1 cellular context compared by ENCODE assay signal in the genomic region with DNA sequence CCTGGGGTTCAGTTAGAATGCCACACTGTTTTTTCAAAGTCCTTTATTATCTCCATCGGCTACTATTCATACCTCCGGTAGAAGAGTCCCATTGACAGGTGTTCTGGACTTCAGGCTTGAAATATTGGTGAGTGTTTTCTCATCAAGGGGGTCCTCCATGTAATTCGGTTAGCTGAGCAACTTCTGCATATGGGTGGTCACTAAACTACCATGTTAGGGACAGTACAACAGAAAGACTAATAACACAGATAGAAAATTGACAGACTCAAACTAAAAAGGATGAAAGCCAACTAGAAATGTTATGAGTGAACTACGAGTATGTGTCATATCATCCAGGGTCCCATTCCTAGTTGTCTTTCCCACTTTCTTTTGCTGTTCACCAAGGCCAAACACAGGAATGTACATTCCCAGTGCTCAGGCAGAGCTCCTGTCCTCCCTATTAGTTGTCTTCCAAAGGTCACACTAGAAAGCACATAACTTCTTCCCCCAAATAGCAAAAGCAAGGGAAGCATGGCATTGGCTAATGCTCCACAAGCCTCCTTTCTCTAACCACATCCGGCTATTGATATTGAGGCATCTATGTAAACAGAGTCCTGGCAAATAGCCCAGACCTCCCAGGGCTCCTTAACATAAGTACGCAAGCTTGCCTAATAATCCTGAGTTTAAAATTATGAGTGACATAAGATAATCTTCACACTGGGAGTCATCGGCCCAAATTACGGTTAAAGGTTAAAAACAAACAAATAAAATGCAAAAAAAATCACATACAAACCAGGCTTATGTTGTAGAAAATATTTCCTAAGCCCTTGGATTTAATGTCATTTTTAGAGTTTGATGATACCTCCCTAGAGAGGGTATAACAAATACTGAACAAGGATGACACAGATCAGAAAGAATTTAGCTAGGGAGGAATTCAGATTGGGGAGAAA.
A peak's percentile ranks its signal among the peaks of the same experiment; 100 is the strongest.
TF ChIP-seq lines count a peak whose summit lies in the region.

No MANE protein-coding gene starts in this region.

TF ChIP-seq in HepG2, 621 proteins besides CTCF, POLR2A, EP300 and RAD21 (continued from another document and continues in another):
- TF ChIP-seq, protein P1, sequence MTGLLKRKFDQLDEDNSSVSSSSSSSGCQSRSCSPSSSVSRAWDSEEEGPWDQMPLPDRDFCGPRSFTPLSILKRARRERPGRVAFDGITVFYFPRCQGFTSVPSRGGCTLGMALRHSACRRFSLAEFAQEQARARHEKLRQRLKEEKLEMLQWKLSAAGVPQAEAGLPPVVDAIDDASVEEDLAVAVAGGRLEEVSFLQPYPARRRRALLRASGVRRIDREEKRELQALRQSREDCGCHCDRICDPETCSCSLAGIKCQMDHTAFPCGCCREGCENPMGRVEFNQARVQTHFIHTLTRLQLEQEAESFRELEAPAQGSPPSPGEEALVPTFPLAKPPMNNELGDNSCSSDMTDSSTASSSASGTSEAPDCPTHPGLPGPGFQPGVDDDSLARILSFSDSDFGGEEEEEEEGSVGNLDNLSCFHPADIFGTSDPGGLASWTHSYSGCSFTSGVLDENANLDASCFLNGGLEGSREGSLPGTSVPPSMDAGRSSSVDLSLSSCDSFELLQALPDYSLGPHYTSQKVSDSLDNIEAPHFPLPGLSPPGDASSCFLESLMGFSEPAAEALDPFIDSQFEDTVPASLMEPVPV (CRISPR knock-in tag; IDR thresholded peaks at IDR 0.05): peak; percentile 54; the same call in 1 of the 2 replicates
- TF ChIP-seq NFE2 (CRISPR knock-in tag; IDR thresholded peaks at IDR 0.05) (no peak), RXRA (CRISPR knock-in tag; IDR thresholded peaks at IDR 0.05) (peak; percentile 74; the same call in 1 of the 2 replicates), FOXK2 (IDR thresholded peaks at IDR 0.05) (peak; percentile 71), ZNF605 (CRISPR knock-in tag; IDR thresholded peaks at IDR 0.05) (peak; percentile 87), PHF8 (CRISPR knock-in tag; IDR thresholded peaks at IDR 0.05) (peak; percentile 42; the same call in 1 of the 2 replicates), ERF (CRISPR knock-in tag; IDR thresholded peaks at IDR 0.05) (peak; percentile 98), SIX4 (CRISPR knock-in tag; IDR thresholded peaks at IDR 0.05) (peak; percentile 80), HMG20A (CRISPR knock-in tag; IDR thresholded peaks at IDR 0.05; ENCODE audit: borderline replicate concordance) (peak; percentile 99), ZNF296 (CRISPR knock-in tag; conservative IDR thresholded peaks at IDR 0.05) (no peak), ARNT2 (CRISPR knock-in tag; IDR thresholded peaks at IDR 0.05; ENCODE audit: low read depth) (peak; percentile 76), ZNF7 (CRISPR knock-in tag; IDR thresholded peaks at IDR 0.05) (no peak), ZNF563 (CRISPR knock-in tag; IDR thresholded peaks at IDR 0.05) (no peak), NBN (conservative IDR thresholded peaks at IDR 0.05) (no peak), AKAP8 (CRISPR knock-in tag; IDR thresholded peaks at IDR 0.05) (0 out of 2 replicates have a peak, but pooled peaks have one; percentile 36), ZNF264 (CRISPR knock-in tag; IDR thresholded peaks at IDR 0.05) (peak; percentile 90), RFXAP (CRISPR knock-in tag; IDR thresholded peaks at IDR 0.05; ENCODE audit: borderline replicate concordance) (no peak; the same call in 1 of the 2 replicates), NFKBIZ (CRISPR knock-in tag; IDR thresholded peaks at IDR 0.05) (peak; percentile 95; the same call in 1 of the 2 replicates), ZNF225 (CRISPR knock-in tag; IDR thresholded peaks at IDR 0.05) (no peak)
- TF ChIP-seq, protein P2, sequence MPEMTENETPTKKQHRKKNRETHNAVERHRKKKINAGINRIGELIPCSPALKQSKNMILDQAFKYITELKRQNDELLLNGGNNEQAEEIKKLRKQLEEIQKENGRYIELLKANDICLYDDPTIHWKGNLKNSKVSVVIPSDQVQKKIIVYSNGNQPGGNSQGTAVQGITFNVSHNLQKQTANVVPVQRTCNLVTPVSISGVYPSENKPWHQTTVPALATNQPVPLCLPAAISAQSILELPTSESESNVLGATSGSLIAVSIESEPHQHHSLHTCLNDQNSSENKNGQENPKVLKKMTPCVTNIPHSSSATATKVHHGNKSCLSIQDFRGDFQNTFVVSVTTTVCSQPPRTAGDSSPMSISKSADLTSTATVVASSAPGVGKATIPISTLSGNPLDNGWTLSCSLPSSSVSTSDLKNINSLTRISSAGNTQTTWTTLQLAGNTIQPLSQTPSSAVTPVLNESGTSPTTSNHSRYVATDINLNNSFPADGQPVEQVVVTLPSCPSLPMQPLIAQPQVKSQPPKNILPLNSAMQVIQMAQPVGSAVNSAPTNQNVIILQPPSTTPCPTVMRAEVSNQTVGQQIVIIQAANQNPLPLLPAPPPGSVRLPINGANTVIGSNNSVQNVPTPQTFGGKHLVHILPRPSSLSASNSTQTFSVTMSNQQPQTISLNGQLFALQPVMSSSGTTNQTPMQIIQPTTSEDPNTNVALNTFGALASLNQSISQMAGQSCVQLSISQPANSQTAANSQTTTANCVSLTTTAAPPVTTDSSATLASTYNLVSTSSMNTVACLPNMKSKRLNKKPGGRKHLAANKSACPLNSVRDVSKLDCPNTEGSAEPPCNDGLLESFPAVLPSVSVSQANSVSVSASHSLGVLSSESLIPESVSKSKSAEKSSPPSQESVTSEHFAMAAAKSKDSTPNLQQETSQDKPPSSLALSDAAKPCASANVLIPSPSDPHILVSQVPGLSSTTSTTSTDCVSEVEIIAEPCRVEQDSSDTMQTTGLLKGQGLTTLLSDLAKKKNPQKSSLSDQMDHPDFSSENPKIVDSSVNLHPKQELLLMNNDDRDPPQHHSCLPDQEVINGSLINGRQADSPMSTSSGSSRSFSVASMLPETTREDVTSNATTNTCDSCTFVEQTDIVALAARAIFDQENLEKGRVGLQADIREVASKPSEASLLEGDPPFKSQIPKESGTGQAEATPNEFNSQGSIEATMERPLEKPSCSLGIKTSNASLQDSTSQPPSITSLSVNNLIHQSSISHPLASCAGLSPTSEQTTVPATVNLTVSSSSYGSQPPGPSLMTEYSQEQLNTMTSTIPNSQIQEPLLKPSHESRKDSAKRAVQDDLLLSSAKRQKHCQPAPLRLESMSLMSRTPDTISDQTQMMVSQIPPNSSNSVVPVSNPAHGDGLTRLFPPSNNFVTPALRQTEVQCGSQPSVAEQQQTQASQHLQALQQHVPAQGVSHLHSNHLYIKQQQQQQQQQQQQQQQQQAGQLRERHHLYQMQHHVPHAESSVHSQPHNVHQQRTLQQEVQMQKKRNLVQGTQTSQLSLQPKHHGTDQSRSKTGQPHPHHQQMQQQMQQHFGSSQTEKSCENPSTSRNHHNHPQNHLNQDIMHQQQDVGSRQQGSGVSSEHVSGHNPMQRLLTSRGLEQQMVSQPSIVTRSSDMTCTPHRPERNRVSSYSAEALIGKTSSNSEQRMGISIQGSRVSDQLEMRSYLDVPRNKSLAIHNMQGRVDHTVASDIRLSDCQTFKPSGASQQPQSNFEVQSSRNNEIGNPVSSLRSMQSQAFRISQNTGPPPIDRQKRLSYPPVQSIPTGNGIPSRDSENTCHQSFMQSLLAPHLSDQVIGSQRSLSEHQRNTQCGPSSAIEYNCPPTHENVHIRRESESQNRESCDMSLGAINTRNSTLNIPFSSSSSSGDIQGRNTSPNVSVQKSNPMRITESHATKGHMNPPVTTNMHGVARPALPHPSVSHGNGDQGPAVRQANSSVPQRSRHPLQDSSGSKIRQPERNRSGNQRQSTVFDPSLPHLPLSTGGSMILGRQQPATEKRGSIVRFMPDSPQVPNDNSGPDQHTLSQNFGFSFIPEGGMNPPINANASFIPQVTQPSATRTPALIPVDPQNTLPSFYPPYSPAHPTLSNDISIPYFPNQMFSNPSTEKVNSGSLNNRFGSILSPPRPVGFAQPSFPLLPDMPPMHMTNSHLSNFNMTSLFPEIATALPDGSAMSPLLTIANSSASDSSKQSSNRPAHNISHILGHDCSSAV (CRISPR knock-in tag; IDR thresholded peaks at IDR 0.05; ENCODE audit: borderline replicate concordance): no peak
- TF ChIP-seq, protein P3, sequence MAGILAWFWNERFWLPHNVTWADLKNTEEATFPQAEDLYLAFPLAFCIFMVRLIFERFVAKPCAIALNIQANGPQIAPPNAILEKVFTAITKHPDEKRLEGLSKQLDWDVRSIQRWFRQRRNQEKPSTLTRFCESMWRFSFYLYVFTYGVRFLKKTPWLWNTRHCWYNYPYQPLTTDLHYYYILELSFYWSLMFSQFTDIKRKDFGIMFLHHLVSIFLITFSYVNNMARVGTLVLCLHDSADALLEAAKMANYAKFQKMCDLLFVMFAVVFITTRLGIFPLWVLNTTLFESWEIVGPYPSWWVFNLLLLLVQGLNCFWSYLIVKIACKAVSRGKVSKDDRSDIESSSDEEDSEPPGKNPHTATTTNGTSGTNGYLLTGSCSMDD (CRISPR knock-in tag; IDR thresholded peaks at IDR 0.05): no peak
- TF ChIP-seq, protein P4, sequence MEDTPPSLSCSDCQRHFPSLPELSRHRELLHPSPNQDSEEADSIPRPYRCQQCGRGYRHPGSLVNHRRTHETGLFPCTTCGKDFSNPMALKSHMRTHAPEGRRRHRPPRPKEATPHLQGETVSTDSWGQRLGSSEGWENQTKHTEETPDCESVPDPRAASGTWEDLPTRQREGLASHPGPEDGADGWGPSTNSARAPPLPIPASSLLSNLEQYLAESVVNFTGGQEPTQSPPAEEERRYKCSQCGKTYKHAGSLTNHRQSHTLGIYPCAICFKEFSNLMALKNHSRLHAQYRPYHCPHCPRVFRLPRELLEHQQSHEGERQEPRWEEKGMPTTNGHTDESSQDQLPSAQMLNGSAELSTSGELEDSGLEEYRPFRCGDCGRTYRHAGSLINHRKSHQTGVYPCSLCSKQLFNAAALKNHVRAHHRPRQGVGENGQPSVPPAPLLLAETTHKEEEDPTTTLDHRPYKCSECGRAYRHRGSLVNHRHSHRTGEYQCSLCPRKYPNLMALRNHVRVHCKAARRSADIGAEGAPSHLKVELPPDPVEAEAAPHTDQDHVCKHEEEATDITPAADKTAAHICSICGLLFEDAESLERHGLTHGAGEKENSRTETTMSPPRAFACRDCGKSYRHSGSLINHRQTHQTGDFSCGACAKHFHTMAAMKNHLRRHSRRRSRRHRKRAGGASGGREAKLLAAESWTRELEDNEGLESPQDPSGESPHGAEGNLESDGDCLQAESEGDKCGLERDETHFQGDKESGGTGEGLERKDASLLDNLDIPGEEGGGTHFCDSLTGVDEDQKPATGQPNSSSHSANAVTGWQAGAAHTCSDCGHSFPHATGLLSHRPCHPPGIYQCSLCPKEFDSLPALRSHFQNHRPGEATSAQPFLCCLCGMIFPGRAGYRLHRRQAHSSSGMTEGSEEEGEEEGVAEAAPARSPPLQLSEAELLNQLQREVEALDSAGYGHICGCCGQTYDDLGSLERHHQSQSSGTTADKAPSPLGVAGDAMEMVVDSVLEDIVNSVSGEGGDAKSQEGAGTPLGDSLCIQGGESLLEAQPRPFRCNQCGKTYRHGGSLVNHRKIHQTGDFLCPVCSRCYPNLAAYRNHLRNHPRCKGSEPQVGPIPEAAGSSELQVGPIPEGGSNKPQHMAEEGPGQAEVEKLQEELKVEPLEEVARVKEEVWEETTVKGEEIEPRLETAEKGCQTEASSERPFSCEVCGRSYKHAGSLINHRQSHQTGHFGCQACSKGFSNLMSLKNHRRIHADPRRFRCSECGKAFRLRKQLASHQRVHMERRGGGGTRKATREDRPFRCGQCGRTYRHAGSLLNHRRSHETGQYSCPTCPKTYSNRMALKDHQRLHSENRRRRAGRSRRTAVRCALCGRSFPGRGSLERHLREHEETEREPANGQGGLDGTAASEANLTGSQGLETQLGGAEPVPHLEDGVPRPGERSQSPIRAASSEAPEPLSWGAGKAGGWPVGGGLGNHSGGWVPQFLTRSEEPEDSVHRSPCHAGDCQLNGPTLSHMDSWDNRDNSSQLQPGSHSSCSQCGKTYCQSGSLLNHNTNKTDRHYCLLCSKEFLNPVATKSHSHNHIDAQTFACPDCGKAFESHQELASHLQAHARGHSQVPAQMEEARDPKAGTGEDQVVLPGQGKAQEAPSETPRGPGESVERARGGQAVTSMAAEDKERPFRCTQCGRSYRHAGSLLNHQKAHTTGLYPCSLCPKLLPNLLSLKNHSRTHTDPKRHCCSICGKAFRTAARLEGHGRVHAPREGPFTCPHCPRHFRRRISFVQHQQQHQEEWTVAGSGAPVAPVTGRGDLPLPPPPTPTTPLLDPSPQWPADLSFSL (CRISPR knock-in tag; IDR thresholded peaks at IDR 0.05): no peak
- TF ChIP-seq, protein P5, sequence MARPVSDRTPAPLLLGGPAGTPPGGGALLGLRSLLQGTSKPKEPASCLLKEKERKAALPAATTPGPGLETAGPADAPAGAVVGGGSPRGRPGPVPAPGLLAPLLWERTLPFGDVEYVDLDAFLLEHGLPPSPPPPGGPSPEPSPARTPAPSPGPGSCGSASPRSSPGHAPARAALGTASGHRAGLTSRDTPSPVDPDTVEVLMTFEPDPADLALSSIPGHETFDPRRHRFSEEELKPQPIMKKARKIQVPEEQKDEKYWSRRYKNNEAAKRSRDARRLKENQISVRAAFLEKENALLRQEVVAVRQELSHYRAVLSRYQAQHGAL (CRISPR knock-in tag; IDR thresholded peaks at IDR 0.05; ENCODE audit: not compliant biosample characterization): no peak
- TF ChIP-seq, protein P6, sequence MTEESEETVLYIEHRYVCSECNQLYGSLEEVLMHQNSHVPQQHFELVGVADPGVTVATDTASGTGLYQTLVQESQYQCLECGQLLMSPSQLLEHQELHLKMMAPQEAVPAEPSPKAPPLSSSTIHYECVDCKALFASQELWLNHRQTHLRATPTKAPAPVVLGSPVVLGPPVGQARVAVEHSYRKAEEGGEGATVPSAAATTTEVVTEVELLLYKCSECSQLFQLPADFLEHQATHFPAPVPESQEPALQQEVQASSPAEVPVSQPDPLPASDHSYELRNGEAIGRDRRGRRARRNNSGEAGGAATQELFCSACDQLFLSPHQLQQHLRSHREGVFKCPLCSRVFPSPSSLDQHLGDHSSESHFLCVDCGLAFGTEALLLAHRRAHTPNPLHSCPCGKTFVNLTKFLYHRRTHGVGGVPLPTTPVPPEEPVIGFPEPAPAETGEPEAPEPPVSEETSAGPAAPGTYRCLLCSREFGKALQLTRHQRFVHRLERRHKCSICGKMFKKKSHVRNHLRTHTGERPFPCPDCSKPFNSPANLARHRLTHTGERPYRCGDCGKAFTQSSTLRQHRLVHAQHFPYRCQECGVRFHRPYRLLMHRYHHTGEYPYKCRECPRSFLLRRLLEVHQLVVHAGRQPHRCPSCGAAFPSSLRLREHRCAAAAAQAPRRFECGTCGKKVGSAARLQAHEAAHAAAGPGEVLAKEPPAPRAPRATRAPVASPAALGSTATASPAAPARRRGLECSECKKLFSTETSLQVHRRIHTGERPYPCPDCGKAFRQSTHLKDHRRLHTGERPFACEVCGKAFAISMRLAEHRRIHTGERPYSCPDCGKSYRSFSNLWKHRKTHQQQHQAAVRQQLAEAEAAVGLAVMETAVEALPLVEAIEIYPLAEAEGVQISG (CRISPR knock-in tag; IDR thresholded peaks at IDR 0.05): peak; percentile 64
- TF ChIP-seq, protein P7, sequence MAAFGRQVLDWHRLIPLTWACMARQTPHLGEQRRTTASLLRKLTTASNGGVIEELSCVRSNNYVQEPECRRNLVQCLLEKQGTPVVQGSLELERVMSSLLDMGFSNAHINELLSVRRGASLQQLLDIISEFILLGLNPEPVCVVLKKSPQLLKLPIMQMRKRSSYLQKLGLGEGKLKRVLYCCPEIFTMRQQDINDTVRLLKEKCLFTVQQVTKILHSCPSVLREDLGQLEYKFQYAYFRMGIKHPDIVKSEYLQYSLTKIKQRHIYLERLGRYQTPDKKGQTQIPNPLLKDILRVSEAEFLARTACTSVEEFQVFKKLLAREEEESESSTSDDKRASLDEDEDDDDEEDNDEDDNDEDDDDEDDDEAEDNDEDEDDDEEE (CRISPR knock-in tag; IDR thresholded peaks at IDR 0.05): no peak
- TF ChIP-seq, protein P8, sequence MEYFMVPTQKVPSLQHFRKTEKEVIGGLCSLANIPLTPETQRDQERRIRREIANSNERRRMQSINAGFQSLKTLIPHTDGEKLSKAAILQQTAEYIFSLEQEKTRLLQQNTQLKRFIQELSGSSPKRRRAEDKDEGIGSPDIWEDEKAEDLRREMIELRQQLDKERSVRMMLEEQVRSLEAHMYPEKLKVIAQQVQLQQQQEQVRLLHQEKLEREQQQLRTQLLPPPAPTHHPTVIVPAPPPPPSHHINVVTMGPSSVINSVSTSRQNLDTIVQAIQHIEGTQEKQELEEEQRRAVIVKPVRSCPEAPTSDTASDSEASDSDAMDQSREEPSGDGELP (IDR thresholded peaks at IDR 0.05; ENCODE audit: borderline replicate concordance, low read depth): no peak
